Comparison of ENCODE assay signal across 14 cellular contexts in the genomic region with DNA sequence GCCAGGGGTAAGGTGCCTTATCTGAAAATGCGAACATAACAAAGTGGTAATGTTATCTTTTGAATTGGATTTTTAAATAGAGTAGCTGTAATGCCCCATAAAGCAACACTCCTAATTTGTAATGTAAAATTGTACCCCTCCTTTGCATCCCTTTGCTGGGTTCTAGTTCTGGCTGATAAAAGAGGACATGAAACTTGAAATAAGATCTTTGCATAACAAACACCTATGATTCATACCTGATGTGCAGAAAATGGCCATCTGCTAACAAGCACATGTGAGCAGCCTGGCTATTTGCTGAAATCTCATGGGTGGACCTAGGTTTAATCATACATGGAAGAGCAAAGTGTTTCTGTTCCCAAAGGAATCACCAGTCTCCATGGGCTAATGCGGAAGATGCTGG.
DNase-seq lines count a peak whose midpoint lies in the region; ATAC-seq, FAIRE-seq and TF ChIP-seq lines count a peak whose summit lies in the region.
"Had no signal": no experiment of that assay in that cellular context is flagged by ENCODE, and none has a peak within 500 bp of the region (broad histone marks: within the 10 kb centered on the region; RNA-seq: fewer than 3 reads in every experiment).

No MANE protein-coding gene starts in this region.

- H2BK5ac ChIP-seq in mesenchymal stem cell (ENCODE audit: low read depth, low read length, poor library complexity, severe bottlenecking), result no peak overlapping the region

- CTCF ChIA-PET in GM12878 (lab: Yijun Ruan, JAX), result no interaction called here

- TF ChIP-seq RAD21 in GM12878 (IDR thresholded peaks at IDR 0.05; ENCODE audit: insufficient read depth, low read depth, low read length), result no peak

- H2AFZ ChIP-seq in GM12878 (ENCODE audit: control insufficient read depth, low read depth, low read length), result no peak overlapping the region
- H2AFZ ChIP-seq in mesenchymal stem cell (ENCODE audit: low read depth, low read length), result no peak overlapping the region

- WGBS in GM12878 (ENCODE audit: insufficient coverage, insufficient replicate concordance, low lambda C conversion rate, missing lambda C conversion rate), result 60% methylated on average over 2 of the region's 2 CpGs
- 87 to 98% (median 92%) methylated on average over 2 of the region's 2 CpGs for WGBS in adrenal gland, 4 donors
- WGBS in mesenchymal stem cell, result 100% methylated on average over 1 of the region's 2 CpGs

- no peak overlapping the region for H2BK120ac ChIP-seq in mesenchymal stem cell (ENCODE audit: low read depth, low read length)

- no peak overlapping the region for H3K9ac ChIP-seq in GM12878 (ENCODE audit: control insufficient read depth, insufficient read depth, low read length)
- H3K9ac ChIP-seq in mesenchymal stem cell (ENCODE audit: low read length), result no peak overlapping the region

- H3K27me3 ChIP-seq in GM12878 (replicated peaks in 1 of 2; ENCODE audit: control insufficient read depth in 2 of 2, insufficient read depth in 2 of 2, low read length in 1 of 2) (no peaks in the 10 kb centered on the region), adrenal gland (no peaks in the 10 kb centered on the region), mesenchymal stem cell (ENCODE audit: control insufficient read depth in 1 of 2, insufficient read depth in 1 of 2, low read length in 2 of 2) (no peaks in the 10 kb centered on the region)
- H3K27me3 ChIP-seq: esophagus squamous epithelium had no signal

- no peak overlapping the region for H2BK15ac ChIP-seq in mesenchymal stem cell (ENCODE audit: low read depth, poor library complexity, severe bottlenecking)

- RAD21 ChIA-PET in GM12878 (lab: Charles Lee; ENCODE audit: unreplicated experiment), result no interaction called here

- H3K9me3 ChIP-seq in GM12878 (replicated peaks; ENCODE audit: control insufficient read depth, insufficient read depth, low read length), result no peaks in the 10 kb centered on the region
- no peaks in the 10 kb centered on the region for H3K9me3 ChIP-seq in adrenal gland (replicated peaks in 1 of 3)
- H3K9me3 ChIP-seq in mesenchymal stem cell (ENCODE audit: control insufficient read depth, low read length), result peaks cover 4% of the 10 kb centered on the region
- H3K9me3 ChIP-seq: esophagus squamous epithelium had no signal

- SMC1A ChIA-PET in GM12878 (lab: Charles Lee; ENCODE audit: uncharacterized antibody, unreplicated experiment), result interaction anchor here (0.8 to 2.0 kb wide), 2 partner anchors 16 to 19 kb away, joined by 3 to 5 read pairs; no protein-coding TSS in a partner anchor

- H3K27ac ChIP-seq in GM12878 (ENCODE audit: control insufficient read depth, insufficient read depth) (no peak overlapping the region), adrenal gland (no peak overlapping the region), mesenchymal stem cell (ENCODE audit: low read length, poor library complexity, severe bottlenecking) (no peak overlapping the region)
- H3K27ac ChIP-seq: esophagus squamous epithelium had no signal

- TF ChIP-seq POLR2A in GM12878 (IDR thresholded peaks at IDR 0.05; ENCODE audit: low read depth, low read length) (no peak), adrenal gland (IDR thresholded peaks at IDR 0.05) (no peak)

- H3K36me3 ChIP-seq in GM12878 (ENCODE audit: control insufficient read depth in 2 of 2, insufficient read depth in 2 of 2, low read length in 1 of 2), result no peaks in the 10 kb centered on the region
- no peaks in the 10 kb centered on the region for H3K36me3 ChIP-seq in adrenal gland (replicated peaks in 1 of 2)
- H3K36me3 ChIP-seq in mesenchymal stem cell (ENCODE audit: control insufficient read depth in 1 of 2, insufficient read depth in 2 of 2, low read depth in 1 of 2, low read length in 2 of 2), result no peaks in the 10 kb centered on the region
- H3K36me3 ChIP-seq: esophagus squamous epithelium had no signal

- H3K18ac ChIP-seq in mesenchymal stem cell (ENCODE audit: low read depth in 1 of 2, low read length in 2 of 2), result peak overlapping the region in 1 of 2 experiments; percentile 48

- TF ChIP-seq CTCF in GM12878 (IDR thresholded peaks at IDR 0.05 in 2 of 3, conservative IDR thresholded peaks at IDR 0.05 in 1 of 3; ENCODE audit: control insufficient read depth in 2 of 3, extremely low read depth in 1 of 3, insufficient read depth in 1 of 3, low read depth in 3 of 3, low read length in 3 of 3), result no peak
- TF ChIP-seq CTCF in adrenal gland (IDR thresholded peaks at IDR 0.05), result no peak

- peak; percentile 80 for ATAC-seq in GM18867 (IDR thresholded peaks at IDR 0.05; ENCODE audit: unreplicated experiment)
- peak; percentile 65 for ATAC-seq in GM21529 (IDR thresholded peaks at IDR 0.05; ENCODE audit: unreplicated experiment)
- peak; percentile 55 for ATAC-seq in HG03108 (IDR thresholded peaks at IDR 0.05; ENCODE audit: unreplicated experiment)
- peak; percentile 58 for ATAC-seq in GM12878

- no TSS peak for BruUV-seq in GM12878 (replicated peaks; lab: Mats Ljungman, UMichigan)

- H3K23ac ChIP-seq in mesenchymal stem cell (ENCODE audit: low read length in 2 of 2), result no peak overlapping the region

- H3K4me2 ChIP-seq in GM12878 (ENCODE audit: control insufficient read depth, insufficient read depth) (no peak overlapping the region), mesenchymal stem cell (ENCODE audit: low read length, poor library complexity, severe bottlenecking) (no peak overlapping the region)

- H3K79me1 ChIP-seq in mesenchymal stem cell (replicated peaks; ENCODE audit: low read length, poor library complexity, severe bottlenecking), result no peaks in the 10 kb centered on the region

- TF ChIP-seq EP300 in GM12878 (IDR thresholded peaks at IDR 0.05; ENCODE audit: borderline replicate concordance in 1 of 2, control insufficient read depth in 1 of 2, low read depth in 2 of 2, low read length in 2 of 2), result no peak

- DNase-seq in GM12878 (ENCODE audit: low read depth, low spot score) (no peak), adrenal gland (no peak), mesenchymal stem cell (no peak)
- DNase-seq in activated CD4-positive, alpha-beta T cell treated with anti-CD3 and anti-CD28 coated beads, Interleukin-2, amount 50 U/mL, for 4 hours, result no peak
- no peak for DNase-seq in activated CD4-positive, alpha-beta T cell treated with anti-CD3 and anti-CD28 coated beads, Interleukin-2, amount 50 U/mL, for 1 hour
- DNase-seq: activated CD8-positive, alpha-beta memory T cell treated with anti-CD3 and anti-CD28 coated beads, Interleukin-2, amount 50 U/mL, for 4 hours; CD4-positive, alpha-beta memory T cell; esophagus squamous epithelium; NCI-H510A; nucleus accumbens; trophoblast cell had no signal

- no peaks in the 10 kb centered on the region for H4K20me1 ChIP-seq in GM12878 (ENCODE audit: control insufficient read depth, insufficient read depth)

- H4K91ac ChIP-seq in mesenchymal stem cell (ENCODE audit: low read length), result no peak overlapping the region

- no peaks in the 10 kb centered on the region for H3K79me2 ChIP-seq in GM12878 (ENCODE audit: control insufficient read depth, insufficient read depth, low read length)

- no peak overlapping the region for H3K4me3 ChIP-seq in GM12878
- H3K4me3 ChIP-seq in adrenal gland, result no peak overlapping the region
- no peak overlapping the region for H3K4me3 ChIP-seq in mesenchymal stem cell (ENCODE audit: insufficient read depth in 1 of 2, low read depth in 1 of 2, low read length in 2 of 2)
- H3K4me3 ChIP-seq: esophagus squamous epithelium had no signal

- in situ Hi-C loops in GM12878 (cut with MboI), result no loop called here

- H3K4ac ChIP-seq in mesenchymal stem cell (ENCODE audit: low read depth in 1 of 2, low read length in 2 of 2), result no peak overlapping the region

- FAIRE-seq in GM12878 (lab: Jason Lieb, UNC), result no peak

- intact Hi-C loops in GM12878 (cut with micrococcal nuclease; ENCODE audit: unreplicated experiment) (no loop called here), adrenal gland (cut with DNase I) (no loop called here)

- no peak overlapping the region for H3K14ac ChIP-seq in mesenchymal stem cell (ENCODE audit: low read length in 2 of 2)

- H2BK12ac ChIP-seq in mesenchymal stem cell (ENCODE audit: low read length in 2 of 2), result peak overlapping the region in 1 of 2 experiments; percentile 25

- H3K4me1 ChIP-seq in GM12878 (ENCODE audit: control insufficient read depth, insufficient read depth, low read length) (no peaks in the 10 kb centered on the region), adrenal gland (replicated peaks in 1 of 2) (peaks cover 0 to 10% of the 10 kb centered on the region in 2 donors), mesenchymal stem cell (ENCODE audit: control insufficient read depth, insufficient read depth, low read depth, low read length) (no peaks in the 10 kb centered on the region)

- POLR2A ChIA-PET in GM12878 (lab: Charles Lee), result no interaction called here

- no peak overlapping the region for H2AK5ac ChIP-seq in mesenchymal stem cell (ENCODE audit: low read length, severe bottlenecking)

- no peak overlapping the region for H4K8ac ChIP-seq in mesenchymal stem cell (ENCODE audit: low read length)

TF ChIP-seq in GM12878, 131 proteins besides CTCF, POLR2A, EP300 and RAD21:
- TF ChIP-seq KDM1A (IDR thresholded peaks at IDR 0.05; ENCODE audit: borderline replicate concordance), result no peak
- no peak for TF ChIP-seq E2F8 (IDR thresholded peaks at IDR 0.05; ENCODE audit: low read depth, partially characterized antibody)
- TF ChIP-seq SRF (IDR thresholded peaks at IDR 0.05; ENCODE audit: low read depth in 2 of 2, low read length in 2 of 2), result no peak
- TF ChIP-seq BRCA1 (IDR thresholded peaks at IDR 0.05; ENCODE audit: low read depth, low read length), result no peak
- TF ChIP-seq ZSCAN29 (IDR thresholded peaks at IDR 0.05), result no peak
- TF ChIP-seq HDGF (IDR thresholded peaks at IDR 0.05), result no peak
TF ChIP-seq in GM12878: peak in this region for 0.
